In genomic region chr16:78479723-78480122, GRCh38 we compare ENCODE assay signal across 10 cellular contexts.
"Had no signal": no experiment of that assay in that cellular context is flagged by ENCODE, and none has a peak within 500 bp of the region (broad histone marks: within the 10 kb centered on the region; RNA-seq: fewer than 3 reads in every experiment).

No MANE protein-coding gene starts in this region.

- H3K9me3 ChIP-seq: HAP-1 had no signal

- H2AFZ ChIP-seq: GM23248 had no signal

- H3K4me1 ChIP-seq: HAP-1 had no signal

- H3K36me3 ChIP-seq: HAP-1 had no signal

- H3K4me3 Mint-ChIP-seq: HFFc6, IgD-negative memory B cell had no signal

- DNase-seq: GM23248, HFFc6, KBM-7 had no signal

- H3K4me2 ChIP-seq: KMS-11 had no signal

- H3K9me3 Mint-ChIP-seq: IgD-negative memory B cell had no signal

- ATAC-seq: HCT116 had no signal

- H3K9ac ChIP-seq: GM23248, KMS-11 had no signal

- H3K27ac Mint-ChIP-seq: HFFc6, IgD-negative memory B cell had no signal

- H3K4me3 ChIP-seq: GM23248, HAP-1 had no signal

- H3K36me3 Mint-ChIP-seq: IgD-negative memory B cell had no signal

- H3K27ac ChIP-seq: GM23248, KMS-11 had no signal

- FAIRE-seq: H1, H54, HTR-8/SVneo had no signal

- H3K27me3 Mint-ChIP-seq: IgD-negative memory B cell had no signal
